In genomic region chr1:246117066-246117791, GRCh38 we compare ENCODE assay signal across 1 cellular context.
TF ChIP-seq lines count a peak whose summit lies in the region.

No MANE protein-coding gene starts in this region.

TF ChIP-seq in GM23338, 12 proteins besides CTCF, POLR2A, EP300 and RAD21 (continued from another document):
- TF ChIP-seq, protein P1, sequence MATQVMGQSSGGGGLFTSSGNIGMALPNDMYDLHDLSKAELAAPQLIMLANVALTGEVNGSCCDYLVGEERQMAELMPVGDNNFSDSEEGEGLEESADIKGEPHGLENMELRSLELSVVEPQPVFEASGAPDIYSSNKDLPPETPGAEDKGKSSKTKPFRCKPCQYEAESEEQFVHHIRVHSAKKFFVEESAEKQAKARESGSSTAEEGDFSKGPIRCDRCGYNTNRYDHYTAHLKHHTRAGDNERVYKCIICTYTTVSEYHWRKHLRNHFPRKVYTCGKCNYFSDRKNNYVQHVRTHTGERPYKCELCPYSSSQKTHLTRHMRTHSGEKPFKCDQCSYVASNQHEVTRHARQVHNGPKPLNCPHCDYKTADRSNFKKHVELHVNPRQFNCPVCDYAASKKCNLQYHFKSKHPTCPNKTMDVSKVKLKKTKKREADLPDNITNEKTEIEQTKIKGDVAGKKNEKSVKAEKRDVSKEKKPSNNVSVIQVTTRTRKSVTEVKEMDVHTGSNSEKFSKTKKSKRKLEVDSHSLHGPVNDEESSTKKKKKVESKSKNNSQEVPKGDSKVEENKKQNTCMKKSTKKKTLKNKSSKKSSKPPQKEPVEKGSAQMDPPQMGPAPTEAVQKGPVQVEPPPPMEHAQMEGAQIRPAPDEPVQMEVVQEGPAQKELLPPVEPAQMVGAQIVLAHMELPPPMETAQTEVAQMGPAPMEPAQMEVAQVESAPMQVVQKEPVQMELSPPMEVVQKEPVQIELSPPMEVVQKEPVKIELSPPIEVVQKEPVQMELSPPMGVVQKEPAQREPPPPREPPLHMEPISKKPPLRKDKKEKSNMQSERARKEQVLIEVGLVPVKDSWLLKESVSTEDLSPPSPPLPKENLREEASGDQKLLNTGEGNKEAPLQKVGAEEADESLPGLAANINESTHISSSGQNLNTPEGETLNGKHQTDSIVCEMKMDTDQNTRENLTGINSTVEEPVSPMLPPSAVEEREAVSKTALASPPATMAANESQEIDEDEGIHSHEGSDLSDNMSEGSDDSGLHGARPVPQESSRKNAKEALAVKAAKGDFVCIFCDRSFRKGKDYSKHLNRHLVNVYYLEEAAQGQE (IDR thresholded peaks at IDR 0.05; ENCODE audit: unreplicated experiment): no peak
- TF ChIP-seq ZNF331 (CRISPR knock-in tag; IDR thresholded peaks at IDR 0.05; ENCODE audit: low read depth): no peak
- no peak for TF ChIP-seq JUNB (IDR thresholded peaks at IDR 0.05; ENCODE audit: unreplicated experiment)
- TF ChIP-seq EZH2 (IDR thresholded peaks at IDR 0.05; ENCODE audit: low read depth, unreplicated experiment): no peak
- no peak for TF ChIP-seq EZH2phosphoT487 (IDR thresholded peaks at IDR 0.05; ENCODE audit: unreplicated experiment)
- no peak for TF ChIP-seq STAT1 (IDR thresholded peaks at IDR 0.05; ENCODE audit: unreplicated experiment)
- no peak for TF ChIP-seq ZNF114 (CRISPR knock-in tag; IDR thresholded peaks at IDR 0.05)
- no peak for TF ChIP-seq NANOG (IDR thresholded peaks at IDR 0.05; ENCODE audit: borderline replicate concordance)
- no peak for TF ChIP-seq ETS1 (IDR thresholded peaks at IDR 0.05)
- TF ChIP-seq POLR2AphosphoS5 (IDR thresholded peaks at IDR 0.05; ENCODE audit: low read depth): no peak
- TF ChIP-seq CREB1 (CRISPR knock-in tag; IDR thresholded peaks at IDR 0.05; ENCODE audit: low read depth): no peak
